1 cellular context compared by ENCODE assay signal in genomic region chr9:112377087-112377486, GRCh38.
TF ChIP-seq lines count a peak whose summit lies in the region.

No MANE protein-coding gene starts in this region.

TF ChIP-seq in A549, 52 proteins besides CTCF, POLR2A, EP300 and RAD21 (continued from another document):
- TF ChIP-seq REST (IDR thresholded peaks at IDR 0.05): no peak
- TF ChIP-seq POLR2AphosphoS2 (conservative IDR thresholded peaks at IDR 0.05; ENCODE audit: low read length): no peak
- no peak for TF ChIP-seq PBX3 (IDR thresholded peaks at IDR 0.05)
- TF ChIP-seq FOSL2 (IDR thresholded peaks at IDR 0.05): no peak
- TF ChIP-seq FOSL2 (CRISPR knock-in tag; IDR thresholded peaks at IDR 0.05): no peak
- TF ChIP-seq CHD2 (IDR thresholded peaks at IDR 0.05; ENCODE audit: low read length, partially characterized antibody): no peak
- TF ChIP-seq KDM5A (IDR thresholded peaks at IDR 0.05): no peak
- TF ChIP-seq ATOH8 (CRISPR knock-in tag; IDR thresholded peaks at IDR 0.05; ENCODE audit: low read depth): no peak
- TF ChIP-seq HDAC2 (IDR thresholded peaks at IDR 0.05): no peak
- no peak for TF ChIP-seq CBX2 (IDR thresholded peaks at IDR 0.05; ENCODE audit: borderline replicate concordance, low read depth)
- no peak for TF ChIP-seq MAX (IDR thresholded peaks at IDR 0.05)
- TF ChIP-seq HOXB13 (CRISPR knock-in tag; IDR thresholded peaks at IDR 0.05; ENCODE audit: low read depth): no peak
